ENCODE assay signal across 2 cellular contexts in the genomic region with DNA sequence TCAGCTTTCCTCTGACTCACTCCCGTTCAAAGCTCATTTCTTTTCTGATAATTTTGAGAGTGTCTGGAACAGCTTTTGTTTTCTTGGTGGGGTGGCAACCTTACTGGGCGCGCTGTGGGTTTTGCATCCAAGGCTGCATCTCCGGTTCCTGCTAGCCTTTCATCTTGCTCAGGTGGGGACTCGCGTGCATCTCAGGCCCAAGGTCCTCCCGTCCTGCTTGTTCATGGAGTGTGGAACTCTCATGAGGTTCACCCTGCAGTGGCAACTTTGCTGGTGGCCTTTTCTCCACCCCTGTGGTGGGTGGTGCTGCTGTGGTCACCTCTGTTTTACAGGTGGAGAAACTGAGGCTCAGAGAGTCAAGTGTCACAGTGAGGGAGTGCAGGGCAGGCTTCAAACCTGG.
TF ChIP-seq lines count a peak whose summit lies in the region.

No MANE protein-coding gene starts in this region.

TF ChIP-seq in HCT116, 20 proteins besides CTCF, POLR2A, EP300 and RAD21:
- no peak for TF ChIP-seq ZNF274 (IDR thresholded peaks at IDR 0.05; ENCODE audit: low read depth, low read length)
- TF ChIP-seq, protein P1, sequence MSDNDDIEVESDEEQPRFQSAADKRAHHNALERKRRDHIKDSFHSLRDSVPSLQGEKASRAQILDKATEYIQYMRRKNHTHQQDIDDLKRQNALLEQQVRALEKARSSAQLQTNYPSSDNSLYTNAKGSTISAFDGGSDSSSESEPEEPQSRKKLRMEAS (IDR thresholded peaks at IDR 0.05), result no peak
- TF ChIP-seq ELF1 (IDR thresholded peaks at IDR 0.05; ENCODE audit: borderline replicate concordance, low read depth), result no peak
- TF ChIP-seq, protein P2, sequence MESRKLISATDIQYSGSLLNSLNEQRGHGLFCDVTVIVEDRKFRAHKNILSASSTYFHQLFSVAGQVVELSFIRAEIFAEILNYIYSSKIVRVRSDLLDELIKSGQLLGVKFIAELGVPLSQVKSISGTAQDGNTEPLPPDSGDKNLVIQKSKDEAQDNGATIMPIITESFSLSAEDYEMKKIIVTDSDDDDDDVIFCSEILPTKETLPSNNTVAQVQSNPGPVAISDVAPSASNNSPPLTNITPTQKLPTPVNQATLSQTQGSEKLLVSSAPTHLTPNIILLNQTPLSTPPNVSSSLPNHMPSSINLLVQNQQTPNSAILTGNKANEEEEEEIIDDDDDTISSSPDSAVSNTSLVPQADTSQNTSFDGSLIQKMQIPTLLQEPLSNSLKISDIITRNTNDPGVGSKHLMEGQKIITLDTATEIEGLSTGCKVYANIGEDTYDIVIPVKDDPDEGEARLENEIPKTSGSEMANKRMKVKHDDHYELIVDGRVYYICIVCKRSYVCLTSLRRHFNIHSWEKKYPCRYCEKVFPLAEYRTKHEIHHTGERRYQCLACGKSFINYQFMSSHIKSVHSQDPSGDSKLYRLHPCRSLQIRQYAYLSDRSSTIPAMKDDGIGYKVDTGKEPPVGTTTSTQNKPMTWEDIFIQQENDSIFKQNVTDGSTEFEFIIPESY (IDR thresholded peaks at IDR 0.05; ENCODE audit: extremely low read depth, insufficient replicate concordance, low read length), result no peak
- TF ChIP-seq, protein P3, sequence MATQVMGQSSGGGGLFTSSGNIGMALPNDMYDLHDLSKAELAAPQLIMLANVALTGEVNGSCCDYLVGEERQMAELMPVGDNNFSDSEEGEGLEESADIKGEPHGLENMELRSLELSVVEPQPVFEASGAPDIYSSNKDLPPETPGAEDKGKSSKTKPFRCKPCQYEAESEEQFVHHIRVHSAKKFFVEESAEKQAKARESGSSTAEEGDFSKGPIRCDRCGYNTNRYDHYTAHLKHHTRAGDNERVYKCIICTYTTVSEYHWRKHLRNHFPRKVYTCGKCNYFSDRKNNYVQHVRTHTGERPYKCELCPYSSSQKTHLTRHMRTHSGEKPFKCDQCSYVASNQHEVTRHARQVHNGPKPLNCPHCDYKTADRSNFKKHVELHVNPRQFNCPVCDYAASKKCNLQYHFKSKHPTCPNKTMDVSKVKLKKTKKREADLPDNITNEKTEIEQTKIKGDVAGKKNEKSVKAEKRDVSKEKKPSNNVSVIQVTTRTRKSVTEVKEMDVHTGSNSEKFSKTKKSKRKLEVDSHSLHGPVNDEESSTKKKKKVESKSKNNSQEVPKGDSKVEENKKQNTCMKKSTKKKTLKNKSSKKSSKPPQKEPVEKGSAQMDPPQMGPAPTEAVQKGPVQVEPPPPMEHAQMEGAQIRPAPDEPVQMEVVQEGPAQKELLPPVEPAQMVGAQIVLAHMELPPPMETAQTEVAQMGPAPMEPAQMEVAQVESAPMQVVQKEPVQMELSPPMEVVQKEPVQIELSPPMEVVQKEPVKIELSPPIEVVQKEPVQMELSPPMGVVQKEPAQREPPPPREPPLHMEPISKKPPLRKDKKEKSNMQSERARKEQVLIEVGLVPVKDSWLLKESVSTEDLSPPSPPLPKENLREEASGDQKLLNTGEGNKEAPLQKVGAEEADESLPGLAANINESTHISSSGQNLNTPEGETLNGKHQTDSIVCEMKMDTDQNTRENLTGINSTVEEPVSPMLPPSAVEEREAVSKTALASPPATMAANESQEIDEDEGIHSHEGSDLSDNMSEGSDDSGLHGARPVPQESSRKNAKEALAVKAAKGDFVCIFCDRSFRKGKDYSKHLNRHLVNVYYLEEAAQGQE (IDR thresholded peaks at IDR 0.05; ENCODE audit: low read depth), result no peak
- TF ChIP-seq, protein P4, sequence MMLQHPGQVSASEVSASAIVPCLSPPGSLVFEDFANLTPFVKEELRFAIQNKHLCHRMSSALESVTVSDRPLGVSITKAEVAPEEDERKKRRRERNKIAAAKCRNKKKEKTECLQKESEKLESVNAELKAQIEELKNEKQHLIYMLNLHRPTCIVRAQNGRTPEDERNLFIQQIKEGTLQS (IDR thresholded peaks at IDR 0.05), result no peak
- TF ChIP-seq FOSL1 (IDR thresholded peaks at IDR 0.05; ENCODE audit: low read depth), result no peak
- no peak for TF ChIP-seq CBX3 (IDR thresholded peaks at IDR 0.05; ENCODE audit: low read depth)
- TF ChIP-seq ZFX (IDR thresholded peaks at IDR 0.05), result no peak
- no peak for TF ChIP-seq CEBPB (IDR thresholded peaks at IDR 0.05; ENCODE audit: low read depth)
- TF ChIP-seq POLR2AphosphoS5 (IDR thresholded peaks at IDR 0.05; ENCODE audit: low read depth, low read length), result no peak
- no peak for TF ChIP-seq EZH2 (IDR thresholded peaks at IDR 0.05)
- TF ChIP-seq EZH2phosphoT487 (IDR thresholded peaks at IDR 0.05; ENCODE audit: borderline replicate concordance), result no peak
- no peak for TF ChIP-seq EGR1 (IDR thresholded peaks at IDR 0.05; ENCODE audit: low read depth)
- no peak for TF ChIP-seq SRF (IDR thresholded peaks at IDR 0.05; ENCODE audit: low read depth)
- no peak for TF ChIP-seq JUND (IDR thresholded peaks at IDR 0.05)

TF ChIP-seq in WTC11, 78 proteins besides CTCF, POLR2A, EP300 and RAD21:
- no peak for TF ChIP-seq ZNF317 (CRISPR knock-in tag; IDR thresholded peaks at IDR 0.05; ENCODE audit: borderline replicate concordance, low read depth)
- no peak for TF ChIP-seq SMAD4 (CRISPR knock-in tag; IDR thresholded peaks at IDR 0.05)
- TF ChIP-seq, protein P5, sequence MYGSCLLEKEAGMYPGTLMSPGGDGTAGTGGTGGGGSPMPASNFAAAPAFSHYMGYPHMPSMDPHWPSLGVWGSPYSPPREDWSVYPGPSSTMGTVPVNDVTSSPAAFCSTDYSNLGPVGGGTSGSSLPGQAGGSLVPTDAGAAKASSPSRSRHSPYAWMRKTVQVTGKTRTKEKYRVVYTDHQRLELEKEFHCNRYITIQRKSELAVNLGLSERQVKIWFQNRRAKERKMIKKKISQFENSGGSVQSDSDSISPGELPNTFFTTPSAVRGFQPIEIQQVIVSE (CRISPR knock-in tag; IDR thresholded peaks at IDR 0.05; ENCODE audit: borderline replicate concordance), result no peak
- TF ChIP-seq, protein P6, sequence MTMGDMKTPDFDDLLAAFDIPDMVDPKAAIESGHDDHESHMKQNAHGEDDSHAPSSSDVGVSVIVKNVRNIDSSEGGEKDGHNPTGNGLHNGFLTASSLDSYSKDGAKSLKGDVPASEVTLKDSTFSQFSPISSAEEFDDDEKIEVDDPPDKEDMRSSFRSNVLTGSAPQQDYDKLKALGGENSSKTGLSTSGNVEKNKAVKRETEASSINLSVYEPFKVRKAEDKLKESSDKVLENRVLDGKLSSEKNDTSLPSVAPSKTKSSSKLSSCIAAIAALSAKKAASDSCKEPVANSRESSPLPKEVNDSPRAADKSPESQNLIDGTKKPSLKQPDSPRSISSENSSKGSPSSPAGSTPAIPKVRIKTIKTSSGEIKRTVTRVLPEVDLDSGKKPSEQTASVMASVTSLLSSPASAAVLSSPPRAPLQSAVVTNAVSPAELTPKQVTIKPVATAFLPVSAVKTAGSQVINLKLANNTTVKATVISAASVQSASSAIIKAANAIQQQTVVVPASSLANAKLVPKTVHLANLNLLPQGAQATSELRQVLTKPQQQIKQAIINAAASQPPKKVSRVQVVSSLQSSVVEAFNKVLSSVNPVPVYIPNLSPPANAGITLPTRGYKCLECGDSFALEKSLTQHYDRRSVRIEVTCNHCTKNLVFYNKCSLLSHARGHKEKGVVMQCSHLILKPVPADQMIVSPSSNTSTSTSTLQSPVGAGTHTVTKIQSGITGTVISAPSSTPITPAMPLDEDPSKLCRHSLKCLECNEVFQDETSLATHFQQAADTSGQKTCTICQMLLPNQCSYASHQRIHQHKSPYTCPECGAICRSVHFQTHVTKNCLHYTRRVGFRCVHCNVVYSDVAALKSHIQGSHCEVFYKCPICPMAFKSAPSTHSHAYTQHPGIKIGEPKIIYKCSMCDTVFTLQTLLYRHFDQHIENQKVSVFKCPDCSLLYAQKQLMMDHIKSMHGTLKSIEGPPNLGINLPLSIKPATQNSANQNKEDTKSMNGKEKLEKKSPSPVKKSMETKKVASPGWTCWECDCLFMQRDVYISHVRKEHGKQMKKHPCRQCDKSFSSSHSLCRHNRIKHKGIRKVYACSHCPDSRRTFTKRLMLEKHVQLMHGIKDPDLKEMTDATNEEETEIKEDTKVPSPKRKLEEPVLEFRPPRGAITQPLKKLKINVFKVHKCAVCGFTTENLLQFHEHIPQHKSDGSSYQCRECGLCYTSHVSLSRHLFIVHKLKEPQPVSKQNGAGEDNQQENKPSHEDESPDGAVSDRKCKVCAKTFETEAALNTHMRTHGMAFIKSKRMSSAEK (CRISPR knock-in tag; IDR thresholded peaks at IDR 0.05; ENCODE audit: borderline replicate concordance), result no peak
- TF ChIP-seq ZNF219 (CRISPR knock-in tag; IDR thresholded peaks at IDR 0.05; ENCODE audit: borderline replicate concordance), result no peak
- no peak for TF ChIP-seq KAT7 (CRISPR knock-in tag; IDR thresholded peaks at IDR 0.05; ENCODE audit: borderline replicate concordance)
- TF ChIP-seq ZNF263 (CRISPR knock-in tag; IDR thresholded peaks at IDR 0.05; ENCODE audit: low read depth), result no peak
- TF ChIP-seq, protein P7, sequence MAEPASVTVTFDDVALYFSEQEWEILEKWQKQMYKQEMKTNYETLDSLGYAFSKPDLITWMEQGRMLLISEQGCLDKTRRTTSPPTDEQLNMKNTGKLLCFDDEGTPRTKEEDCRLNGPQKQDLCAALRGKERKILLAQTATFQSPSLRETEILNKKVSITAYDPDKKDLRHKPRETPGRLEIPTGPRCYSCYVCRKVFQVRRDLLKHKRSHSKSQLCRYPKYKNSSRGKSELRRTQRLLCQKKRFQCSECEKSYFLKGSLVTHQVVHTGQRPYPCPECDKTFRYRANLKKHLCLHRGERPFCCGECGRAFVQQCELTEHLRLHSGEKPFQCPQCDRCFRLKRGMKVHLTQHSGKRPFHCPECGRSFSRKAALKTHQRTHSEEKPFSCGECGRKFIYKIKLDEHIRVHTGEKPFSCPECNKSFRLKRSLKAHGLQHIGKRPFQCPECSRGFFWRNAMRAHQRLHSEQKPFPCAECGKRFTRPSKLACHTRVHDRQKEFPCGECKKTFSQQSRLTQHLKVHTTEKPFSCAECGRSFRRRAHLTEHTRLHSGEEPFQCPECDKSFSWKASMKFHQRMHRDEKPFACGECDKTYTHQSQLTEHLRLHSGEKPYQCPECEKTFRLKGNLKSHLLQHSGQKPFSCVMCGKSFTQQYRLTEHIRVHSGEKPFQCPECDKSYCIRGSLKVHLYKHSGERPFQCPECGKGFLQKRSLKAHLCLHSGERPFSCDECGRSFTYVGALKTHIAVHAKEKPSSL (CRISPR knock-in tag; conservative IDR thresholded peaks at IDR 0.05), result no peak
- TF ChIP-seq, protein P8, sequence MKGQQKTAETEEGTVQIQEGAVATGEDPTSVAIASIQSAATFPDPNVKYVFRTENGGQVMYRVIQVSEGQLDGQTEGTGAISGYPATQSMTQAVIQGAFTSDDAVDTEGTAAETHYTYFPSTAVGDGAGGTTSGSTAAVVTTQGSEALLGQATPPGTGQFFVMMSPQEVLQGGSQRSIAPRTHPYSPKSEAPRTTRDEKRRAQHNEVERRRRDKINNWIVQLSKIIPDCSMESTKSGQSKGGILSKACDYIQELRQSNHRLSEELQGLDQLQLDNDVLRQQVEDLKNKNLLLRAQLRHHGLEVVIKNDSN (CRISPR knock-in tag; IDR thresholded peaks at IDR 0.05), result no peak
- no peak for TF ChIP-seq TEAD1 (CRISPR knock-in tag; IDR thresholded peaks at IDR 0.05)
- TF ChIP-seq, protein P9, sequence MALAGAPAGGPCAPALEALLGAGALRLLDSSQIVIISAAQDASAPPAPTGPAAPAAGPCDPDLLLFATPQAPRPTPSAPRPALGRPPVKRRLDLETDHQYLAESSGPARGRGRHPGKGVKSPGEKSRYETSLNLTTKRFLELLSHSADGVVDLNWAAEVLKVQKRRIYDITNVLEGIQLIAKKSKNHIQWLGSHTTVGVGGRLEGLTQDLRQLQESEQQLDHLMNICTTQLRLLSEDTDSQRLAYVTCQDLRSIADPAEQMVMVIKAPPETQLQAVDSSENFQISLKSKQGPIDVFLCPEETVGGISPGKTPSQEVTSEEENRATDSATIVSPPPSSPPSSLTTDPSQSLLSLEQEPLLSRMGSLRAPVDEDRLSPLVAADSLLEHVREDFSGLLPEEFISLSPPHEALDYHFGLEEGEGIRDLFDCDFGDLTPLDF (CRISPR knock-in tag; IDR thresholded peaks at IDR 0.05), result no peak
- no peak for TF ChIP-seq NR3C1 (CRISPR knock-in tag; conservative IDR thresholded peaks at IDR 0.05; ENCODE audit: low read depth)
- no peak for TF ChIP-seq ZNF232 (CRISPR knock-in tag; IDR thresholded peaks at IDR 0.05)
- TF ChIP-seq OVOL2 (CRISPR knock-in tag; IDR thresholded peaks at IDR 0.05; ENCODE audit: borderline replicate concordance), result no peak
- TF ChIP-seq ZNF671 (CRISPR knock-in tag; IDR thresholded peaks at IDR 0.05), result no peak
- no peak for TF ChIP-seq NFE2L1 (CRISPR knock-in tag; IDR thresholded peaks at IDR 0.05)
- TF ChIP-seq, protein P10, sequence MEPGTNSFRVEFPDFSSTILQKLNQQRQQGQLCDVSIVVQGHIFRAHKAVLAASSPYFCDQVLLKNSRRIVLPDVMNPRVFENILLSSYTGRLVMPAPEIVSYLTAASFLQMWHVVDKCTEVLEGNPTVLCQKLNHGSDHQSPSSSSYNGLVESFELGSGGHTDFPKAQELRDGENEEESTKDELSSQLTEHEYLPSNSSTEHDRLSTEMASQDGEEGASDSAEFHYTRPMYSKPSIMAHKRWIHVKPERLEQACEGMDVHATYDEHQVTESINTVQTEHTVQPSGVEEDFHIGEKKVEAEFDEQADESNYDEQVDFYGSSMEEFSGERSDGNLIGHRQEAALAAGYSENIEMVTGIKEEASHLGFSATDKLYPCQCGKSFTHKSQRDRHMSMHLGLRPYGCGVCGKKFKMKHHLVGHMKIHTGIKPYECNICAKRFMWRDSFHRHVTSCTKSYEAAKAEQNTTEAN (CRISPR knock-in tag; IDR thresholded peaks at IDR 0.05), result no peak
- TF ChIP-seq EMX1 (CRISPR knock-in tag; IDR thresholded peaks at IDR 0.05), result no peak
- no peak for TF ChIP-seq ETV6 (CRISPR knock-in tag; IDR thresholded peaks at IDR 0.05)
